8 cellular contexts compared by ENCODE assay signal in the genomic region with DNA sequence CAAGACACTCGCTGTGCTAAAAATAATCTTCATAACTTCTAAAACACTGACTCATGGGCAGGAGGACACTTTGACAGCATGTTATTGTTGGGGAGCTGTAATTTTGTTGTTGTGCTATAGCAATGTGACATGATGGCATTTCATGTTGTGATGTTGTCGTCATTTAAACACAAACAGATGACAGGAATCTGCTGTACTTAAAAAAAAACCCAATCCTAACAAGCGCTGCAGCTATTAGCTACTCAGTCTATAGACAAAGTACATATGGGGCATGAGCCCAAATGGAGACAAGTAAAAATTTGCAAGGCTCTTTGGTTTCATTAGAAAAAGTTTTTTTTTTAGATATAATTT. TPM values are rescaled to one million over a fixed set of nuclear protein-coding genes. Genes with fewer than 3 reads are reported as not detected.
DNase-seq lines count a peak whose midpoint lies in the region; ATAC-seq and TF ChIP-seq lines count a peak whose summit lies in the region.

No MANE protein-coding gene starts in this region.

- peaks cover 8% of the 10 kb centered on the region for H3K4me1 ChIP-seq in SJCRH30
- H3K4me1 ChIP-seq in gastrocnemius medialis, result peaks cover 21 to 36% of the 10 kb centered on the region in 2 donors

- intact Hi-C loops in gastrocnemius medialis (cut with DNase I; ENCODE audit: low total_unique reads), result no loop called here

- no peak overlapping the region for H3K27ac ChIP-seq in SJCRH30
- H3K27ac ChIP-seq in gastrocnemius medialis, result peak overlapping the region; percentile 98 to 100 (median 99)

- ATAC-seq in gastrocnemius medialis (peak; percentile 40 to 76), HG03139 (IDR thresholded peaks at IDR 0.05; ENCODE audit: unreplicated experiment) (no peak)

- H3K36me3 ChIP-seq in SJCRH30 (no peaks in the 10 kb centered on the region), gastrocnemius medialis (peaks cover 3 to 30% of the 10 kb centered on the region in 2 donors)

- H3K4me3 ChIP-seq in SJCRH30 (peak overlapping the region; percentile 93), gastrocnemius medialis (peak overlapping the region; percentile 92 to 98 (median 95))

- no peak for TF ChIP-seq CTCF in gastrocnemius medialis (IDR thresholded peaks at IDR 0.05 in 4 of 5, conservative IDR thresholded peaks at IDR 0.05 in 1 of 5)

- DNase-seq in DMS 273 (lab: John Stamatoyannopoulos, UW; ENCODE audit: unreplicated experiment) (peak; percentile 46), DMS 273 treated with DMSO at 0.1 percent for 48 hours (lab: John Stamatoyannopoulos, UW) (no peak), SJCRH30 (peak in 1 of 2 experiments; percentile 6), fibroblast of gingiva (ENCODE audit: low read depth) (peak; percentile 55), gastrocnemius medialis (peak in 1 of 2 donors; percentile 57), NCI-H2029 treated with DMSO at 0.1 percent for 48 hours (lab: John Stamatoyannopoulos, UW) (no peak), NCI-H2107 (lab: John Stamatoyannopoulos, UW) (no peak)

- H3K9me3 ChIP-seq in SJCRH30 (replicated peaks) (no peaks in the 10 kb centered on the region), gastrocnemius medialis (no peaks in the 10 kb centered on the region)

- H3K27me3 ChIP-seq in SJCRH30 (no peaks in the 10 kb centered on the region), gastrocnemius medialis (no peaks in the 10 kb centered on the region)

- TF ChIP-seq POLR2A in gastrocnemius medialis (IDR thresholded peaks at IDR 0.05), result peak in 1 of 2 donors; percentile 31

- in situ Hi-C loops in gastrocnemius medialis (cut with MboI; ENCODE audit: low sequenced_read_pairs in 4 of 4), result loop anchor here in 1 of 4 donors (5.0 kb wide), 1 partner anchor 52 kb away; no protein-coding TSS in a partner anchor

RNA-seq across cellular contexts. Expression of gene ATOSA, which starts 0.8 kb away (rescaled TPM):
- 3.0 and 3.2 TPM in 2 replicates for total RNA-seq in SJCRH30 (2014; rRNA removed; shearing (Covaris generic))
- 100 to 1,000 TPM in 3 of 4 donors, 10 to 100 TPM in 1; 61.9 to 491 (median 137) TPM for total RNA-seq in gastrocnemius medialis

Comparison
In these comparisons a context has a peak if more than half of its experiments do, and no peak if none do; other contexts are left out.
1. DNase-seq: peak in DMS 273 (single experiment) and fibroblast of gingiva (single experiment); none in DMS 273 treated with DMSO at 0.1 percent for 48 hours (single experiment), NCI-H2029 treated with DMSO at 0.1 percent for 48 hours (single experiment) and NCI-H2107 (single experiment).
2. RNA of gene ATOSA, which starts 0.8 kb away (total RNA-seq): 61.9 to 491 TPM in gastrocnemius medialis; 3.0 to 3.2 TPM in SJCRH30; every median in the first group is over 10 times any median in the second.